Comparison of ENCODE assay signal across 13 cellular contexts in genomic region chr9:88197016-88197415, GRCh38. TPM values are rescaled to one million over a fixed set of nuclear protein-coding genes. Genes with fewer than 3 reads are reported as not detected.
DNase-seq lines count a peak whose midpoint lies in the region; ATAC-seq, FAIRE-seq and TF ChIP-seq lines count a peak whose summit lies in the region.
"Had no signal": no experiment of that assay in that cellular context is flagged by ENCODE, and none has a peak within 500 bp of the region (broad histone marks: within the 10 kb centered on the region; RNA-seq: fewer than 3 reads in every experiment).

No MANE protein-coding gene starts in this region.

- H3K27ac Mint-ChIP-seq in chondrocyte (ENCODE audit: unreplicated experiment): peak overlapping the region; percentile 79
- H3K27ac Mint-ChIP-seq: activated B cell treated with CpG ODN at 0.5 μM for 24 hours; CD4-positive, alpha-beta memory T cell had no signal

- H3K9me3 Mint-ChIP-seq in chondrocyte (ENCODE audit: low read depth): no peaks in the 10 kb centered on the region
- H3K9me3 Mint-ChIP-seq: activated B cell treated with CpG ODN at 0.5 μM for 24 hours had no signal

- no peak for FAIRE-seq in frontal cortex (lab: Jason Lieb, UNC)

- DNase-seq in AG08396 (ENCODE audit: low spot score) (peak; percentile 54), LHCN-M2 (ENCODE audit: low read depth) (peak; percentile 68), chondrocyte (ENCODE audit: low spot score) (no peak), myocyte (ENCODE audit: low read depth) (peak; percentile 62), Right ventricle myocardium superior (no peak), frontal cortex (ENCODE audit: low spot score in 2 of 2) (no peak)
- no peak for DNase-seq in activated CD8-positive, alpha-beta memory T cell treated with anti-CD3 and anti-CD28 coated beads for 24 hours
- DNase-seq: activated B cell treated with CpG ODN at 0.5 μM for 24 hours; CD4-positive, alpha-beta memory T cell; NCI-H2029 treated with DMSO at 0.1 percent for 48 hours; spleen had no signal

- no peaks in the 10 kb centered on the region for H3K27me3 Mint-ChIP-seq in chondrocyte (ENCODE audit: low read depth)

- TF ChIP-seq CTCF in chondrocyte (IDR thresholded peaks at IDR 0.05): no peak

- intact Hi-C loops in Right ventricle myocardium superior (cut with DNase I): loop anchor here (10.0 kb wide), 1 partner anchor 188 kb away; the partner anchor contains the start of gene SPIN1

- no peaks in the 10 kb centered on the region for H3K36me3 Mint-ChIP-seq in chondrocyte (ENCODE audit: low read depth)
- H3K36me3 Mint-ChIP-seq: CD4-positive, alpha-beta memory T cell had no signal

- peaks cover 36% of the 10 kb centered on the region for H3K4me1 Mint-ChIP-seq in chondrocyte (ENCODE audit: low read depth)
- H3K4me1 Mint-ChIP-seq: activated B cell treated with CpG ODN at 0.5 μM for 24 hours had no signal

- no peak for ATAC-seq in Right ventricle myocardium superior (ENCODE audit: poor library complexity)
- no peak for ATAC-seq in GM21515 (IDR thresholded peaks at IDR 0.05; ENCODE audit: unreplicated experiment)

- H3K4me3 Mint-ChIP-seq in chondrocyte (ENCODE audit: unreplicated experiment): no peak overlapping the region
- H3K4me3 Mint-ChIP-seq: activated B cell treated with CpG ODN at 0.5 μM for 24 hours; CD4-positive, alpha-beta memory T cell had no signal

RNA-seq across cellular contexts. Expression of gene SPATA31C2, which starts 58.7 kb away (rescaled TPM):
- total RNA-seq in LHCN-M2 (2014; rRNA removed) (not detected in 2 replicates), chondrocyte (not detected in 3 replicates), myocyte (not detected in 2 replicates), Right ventricle myocardium superior (not detected), frontal cortex (not detected)
- not detected for polyA plus RNA-seq in LHCN-M2 (2012)
- polyA plus RNA-seq in myocyte (2012): not detected
- total RNA-seq: activated B cell treated with CpG ODN at 0.5 μM for 24 hours; CD4-positive, alpha-beta memory T cell; mononuclear cell; spleen had no signal
- polyA plus RNA-seq: spleen had no signal

Comparison
In these comparisons a context has a peak if more than half of its experiments do, and no peak if none do; other contexts are left out.
1. DNase-seq: peak in AG08396 (single experiment), LHCN-M2 (single experiment) and myocyte (single experiment); none in chondrocyte (single experiment), Right ventricle myocardium superior (single experiment), frontal cortex (0 of 2) and activated CD8-positive, alpha-beta memory T cell treated with anti-CD3 and anti-CD28 coated beads for 24 hours (single experiment).